In the genomic region with DNA sequence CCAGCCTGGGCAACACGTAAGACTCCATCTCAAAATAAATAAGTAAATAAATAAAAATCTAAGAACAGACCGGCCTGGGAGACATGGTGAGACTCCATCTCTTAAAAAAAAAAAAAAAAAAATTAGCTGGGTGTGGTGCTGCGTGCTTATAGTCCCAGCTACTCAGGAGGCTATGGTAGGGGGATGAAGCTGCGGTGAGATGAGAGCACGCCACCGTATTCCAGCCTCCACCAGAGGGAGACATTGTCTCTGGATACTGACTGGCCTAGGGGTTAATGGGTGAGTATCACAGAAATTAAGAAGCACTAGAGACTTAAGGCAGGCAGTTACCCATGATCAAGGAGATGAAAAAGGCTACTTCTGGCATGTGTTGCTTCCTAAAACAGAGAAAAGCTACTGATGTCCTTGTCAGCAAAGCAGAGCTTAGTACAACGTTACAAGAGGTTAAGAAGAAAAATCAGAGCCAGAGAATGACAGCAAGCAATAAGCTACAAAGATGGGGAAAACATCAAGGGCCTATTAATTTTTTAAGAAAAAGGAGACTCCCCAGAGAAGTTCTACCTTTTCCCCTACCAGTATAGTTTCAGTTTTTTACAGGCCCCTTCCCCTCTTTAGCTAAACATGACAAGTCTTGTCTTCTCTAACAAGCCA, we compare ENCODE assay signal across 8 cellular contexts. TPM values are rescaled to one million over a fixed set of nuclear protein-coding genes. Genes with fewer than 3 reads are reported as not detected.
DNase-seq lines count a peak whose midpoint lies in the region; ATAC-seq and TF ChIP-seq lines count a peak whose summit lies in the region.

No MANE protein-coding gene starts in this region.

- no peaks in the 10 kb centered on the region for H3K27me3 Mint-ChIP-seq in chondrocyte (ENCODE audit: low read depth)

- H3K36me3 Mint-ChIP-seq in chondrocyte (ENCODE audit: low read depth) = peaks cover 17% of the 10 kb centered on the region

- no peak overlapping the region for H3K4me3 ChIP-seq in left lung

- H3K27ac ChIP-seq in left lung = no peak overlapping the region

- no peaks in the 10 kb centered on the region for H3K9me3 Mint-ChIP-seq in chondrocyte (ENCODE audit: low read depth)

- no peak overlapping the region for H3K4me3 Mint-ChIP-seq in chondrocyte (ENCODE audit: unreplicated experiment)

- no peaks in the 10 kb centered on the region for H3K4me1 ChIP-seq in left lung

- H3K36me3 ChIP-seq in left lung = peaks cover 0 to 88% of the 10 kb centered on the region in 2 donors

- ATAC-seq in HG02938 (IDR thresholded peaks at IDR 0.05; ENCODE audit: unreplicated experiment) = peak; percentile 72
- peak; percentile 93 for ATAC-seq in left lung
- no peak for ATAC-seq in GM19328 (IDR thresholded peaks at IDR 0.05; ENCODE audit: unreplicated experiment)

- intact Hi-C loops in left lung (cut with DNase I) = loop anchor here in 1 of 2 donors (5.0 kb wide), 1 partner anchor 119 kb away; no protein-coding TSS in a partner anchor

- no peak overlapping the region for H3K27ac Mint-ChIP-seq in chondrocyte (ENCODE audit: unreplicated experiment)

- TF ChIP-seq CTCF in chondrocyte (IDR thresholded peaks at IDR 0.05) (peak; percentile 89), left lung (IDR thresholded peaks at IDR 0.05) (peak; percentile 69 to 72)

- H3K4me1 Mint-ChIP-seq in chondrocyte (ENCODE audit: low read depth) = no peaks in the 10 kb centered on the region

- no peaks in the 10 kb centered on the region for H3K9me3 ChIP-seq in left lung

- DNase-seq in ELR (ENCODE audit: low read depth) (peak; percentile 68), NCI-H226 (peak; percentile 8), chondrocyte (ENCODE audit: low spot score) (no peak), left lung (no peak)
- peak; percentile 51 for DNase-seq in activated CD4-positive, alpha-beta T cell treated with anti-CD3 and anti-CD28 coated beads for 1 hour
- peak; percentile 26 to 51 (median 35) for DNase-seq in stimulated activated CD4-positive, alpha-beta T cell treated with anti-CD3 and anti-CD28 coated beads, TNF-alpha, amount 100 ng/mL, for 24 hours (ENCODE audit: low read depth in 3 of 3)

- H3K27me3 ChIP-seq in left lung = no peaks in the 10 kb centered on the region

RNA-seq across cellular contexts. Expression of a gene that starts 8.6 kb away (rescaled TPM):
- 53.6 to 108 TPM (median 105 TPM) in 3 replicates for total RNA-seq in chondrocyte
- 100 to 1,000 TPM; 190 to 327 TPM for total RNA-seq in left lung

Comparison
In these comparisons a context has a peak if more than half of its experiments do, and no peak if none do; other contexts are left out.
1. DNase-seq: peak in ELR (single experiment), NCI-H226 (single experiment), activated CD4-positive, alpha-beta T cell treated with anti-CD3 and anti-CD28 coated beads for 1 hour (single experiment) and stimulated activated CD4-positive, alpha-beta T cell treated with anti-CD3 and anti-CD28 coated beads, TNF-alpha, amount 100 ng/mL, for 24 hours (3 of 3); none in chondrocyte (single experiment) and left lung (0 of 2).